Comparison of ENCODE assay signal across 6 cellular contexts in the genomic region with DNA sequence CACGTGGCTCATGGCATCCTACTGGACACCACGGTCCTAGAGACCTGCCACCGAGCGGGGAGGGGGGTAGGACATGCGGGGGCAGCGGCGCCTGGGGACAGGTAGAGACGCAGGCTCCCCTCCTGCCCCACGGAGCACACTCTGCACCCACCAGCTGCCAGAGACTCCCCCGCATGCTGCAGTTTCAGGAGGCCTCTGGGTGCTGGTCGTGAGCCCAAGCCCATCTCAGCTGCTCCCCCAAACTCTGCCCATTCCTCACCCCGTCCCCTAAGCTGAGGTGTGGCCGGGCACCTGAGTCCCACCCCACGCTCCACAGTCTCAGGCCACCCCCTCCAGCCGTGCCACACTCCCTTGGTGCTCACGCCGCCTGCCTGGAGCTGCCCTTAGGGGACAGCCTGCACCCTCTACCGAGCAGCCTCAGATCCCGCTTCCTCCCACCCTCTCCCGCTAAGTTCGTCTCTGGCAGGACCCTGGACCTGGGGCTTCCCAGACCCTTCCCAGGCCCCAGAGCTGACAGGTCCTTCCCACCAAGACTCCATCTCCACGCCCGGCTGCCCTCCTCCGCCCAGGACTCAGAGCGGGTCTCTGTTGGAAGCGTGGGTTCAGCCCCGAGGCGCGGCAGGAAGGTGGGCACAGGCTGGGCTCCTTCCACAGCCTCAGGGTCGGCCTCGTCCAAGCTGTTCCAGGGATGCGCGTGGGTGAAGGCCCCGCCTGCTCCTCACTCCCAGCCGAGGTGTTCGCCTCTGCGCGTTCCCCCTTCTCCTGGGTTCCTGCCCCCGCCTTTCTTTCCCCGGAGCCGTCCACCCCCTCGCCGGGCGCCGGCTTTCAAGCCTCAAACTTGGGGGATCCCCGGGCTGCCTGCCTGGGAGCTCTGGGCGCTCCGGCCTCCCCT. TPM values are rescaled to one million over a fixed set of nuclear protein-coding genes. Genes with fewer than 3 reads are reported as not detected.
A peak's percentile ranks its signal among the peaks of the same experiment; 100 is the strongest.
DNase-seq lines count a peak whose midpoint lies in the region; ATAC-seq, FAIRE-seq and TF ChIP-seq lines count a peak whose summit lies in the region.

No MANE protein-coding gene starts in this region.

- dilution Hi-C loops in keratinocyte (cut with MboI; ENCODE audit: extremely low pct_ligation_motif_present, low sequenced_read_pairs) = no loop called here

- ATAC-seq in HG03469 (IDR thresholded peaks at IDR 0.05; ENCODE audit: unreplicated experiment) = no peak

- H2AFZ ChIP-seq in keratinocyte (ENCODE audit: control insufficient read depth, low read length) = no peak overlapping the region

- H3K4me3 ChIP-seq in keratinocyte (ENCODE audit: control insufficient read depth in 2 of 3, extremely low read depth in 1 of 3, insufficient read depth in 2 of 3, low read depth in 1 of 3, low read length in 3 of 3) = peak overlapping the region; percentile 63 to 66 (median 64)
- peak overlapping the region; percentile 81 to 86 for H3K4me3 ChIP-seq in vagina

- no peak for FAIRE-seq in keratinocyte (lab: Jason Lieb, UNC)

- H3K9ac ChIP-seq in keratinocyte (ENCODE audit: control insufficient read depth, extremely low read depth, insufficient read depth, low read length) = peak overlapping the region; percentile 61

- no peak for TF ChIP-seq POLR2A in vagina (IDR thresholded peaks at IDR 0.05)

- DNase-seq in AG08396 (ENCODE audit: low spot score) (peak; percentile 51), keratinocyte (ENCODE audit: low read depth, low spot score) (no peak), vagina (ENCODE audit: extremely low spot score in 2 of 2) (no peak), A172 (ENCODE audit: low spot score) (no peak)

- H3K9me1 ChIP-seq in keratinocyte (ENCODE audit: control insufficient read depth, extremely low read depth, insufficient read depth, low read length) = no peaks in the 10 kb centered on the region

- H3K36me3 ChIP-seq in keratinocyte (ENCODE audit: control insufficient read depth in 2 of 2, extremely low read depth in 1 of 2, insufficient read depth in 2 of 2, low read length in 2 of 2) (no peaks in the 10 kb centered on the region), vagina (no peaks in the 10 kb centered on the region)

- H3K27me3 ChIP-seq in keratinocyte (ENCODE audit: control insufficient read depth, extremely low read depth, insufficient read depth, low read length) = peaks cover 6% of the 10 kb centered on the region
- H3K27me3 ChIP-seq in vagina = no peaks in the 10 kb centered on the region

- H4K20me1 ChIP-seq in keratinocyte (ENCODE audit: control insufficient read depth, extremely low read depth, insufficient read depth, low read length) = no peaks in the 10 kb centered on the region

- H3K4me2 ChIP-seq in keratinocyte (ENCODE audit: control insufficient read depth, extremely low read depth, insufficient read depth, low read depth, low read length) = peak overlapping the region; percentile 82

- H3K4me1 ChIP-seq in keratinocyte (ENCODE audit: control insufficient read depth, extremely low read depth, insufficient read depth, low read length) = peaks cover 11% of the 10 kb centered on the region
- H3K4me1 ChIP-seq in vagina = peaks cover 23% of the 10 kb centered on the region

- intact Hi-C loops in vagina (cut with DNase I) = no loop called here

- H3K9me3 ChIP-seq in keratinocyte (ENCODE audit: control insufficient read depth, low read depth, low read length) (peaks cover 3% of the 10 kb centered on the region), vagina (no peaks in the 10 kb centered on the region)

- peaks cover 2% of the 10 kb centered on the region for H3K79me2 ChIP-seq in keratinocyte (ENCODE audit: control insufficient read depth, insufficient read depth, low read length)

- H3K27ac ChIP-seq in VCaP = peak overlapping the region; percentile 81; the same call in 1 of the 2 replicates
- H3K27ac ChIP-seq in keratinocyte (ENCODE audit: control insufficient read depth, insufficient read depth, low read length) = no peak overlapping the region
- H3K27ac ChIP-seq in vagina = no peak overlapping the region

- TF ChIP-seq CTCF in VCaP (conservative IDR thresholded peaks at IDR 0.05) = no peak
- TF ChIP-seq CTCF in keratinocyte (optimal IDR thresholded peaks at IDR 0.05 in 1 of 3, IDR thresholded peaks at IDR 0.05 in 1 of 3, conservative IDR thresholded peaks at IDR 0.05 in 1 of 3; ENCODE audit: extremely low read depth in 1 of 3, insufficient read depth in 2 of 3, low read length in 3 of 3) = no peak
- TF ChIP-seq CTCF in vagina (IDR thresholded peaks at IDR 0.05) = no peak

RNA-seq across cellular contexts. Expression of a gene that starts 1.3 kb away (rescaled TPM):
- 10.6 to 15.1 TPM (median 11.4 TPM) in 3 replicates for polyA plus RNA-seq in keratinocyte
- polyA plus RNA-seq in keratinocyte (2011; ENCODE audit: low read depth) = 5.5 TPM
- polyA plus RNA-seq in keratinocyte (2011; cell fraction: cytosol; rRNA removed) = 8.4 and 13.4 TPM in 2 replicates
- polyA plus RNA-seq in keratinocyte (2011; cell fraction: nucleus; rRNA removed) = 13.5 and 15.4 TPM in 2 replicates
- polyA plus RNA-seq in keratinocyte (2012; ENCODE audit: low replicate concordance) = 11.0 and 15.2 TPM in 2 replicates
- 4.0 to 18.9 TPM (median 12.2 TPM) in 3 replicates for polyA minus RNA-seq in keratinocyte
- polyA minus RNA-seq in keratinocyte (2011; cell fraction: cytosol; rRNA and poly(A)+ RNA removed) = 12.9 TPM
- polyA minus RNA-seq in keratinocyte (2011; cell fraction: nucleus; rRNA and poly(A)+ RNA removed) = 5.4 and 5.6 TPM in 2 replicates
- 29.2 TPM for total RNA-seq in vagina
- total RNA-seq in A172 (2014; rRNA removed; shearing (Covaris generic)) = 9.9 and 15.0 TPM in 2 replicates

RNA-seq across cellular contexts. Expression of a gene that starts 19.3 kb away (rescaled TPM):
- polyA plus RNA-seq in keratinocyte = 24.7 to 26.2 TPM (median 25.7 TPM) in 3 replicates
- 15.1 TPM for polyA plus RNA-seq in keratinocyte (2011; ENCODE audit: low read depth)
- 22.7 and 26.4 TPM in 2 replicates for polyA plus RNA-seq in keratinocyte (2011; cell fraction: cytosol; rRNA removed)
- polyA plus RNA-seq in keratinocyte (2011; cell fraction: nucleus; rRNA removed) = 29.3 and 37.4 TPM in 2 replicates
- 23.4 and 34.5 TPM in 2 replicates for polyA plus RNA-seq in keratinocyte (2012; ENCODE audit: low replicate concordance)
- polyA minus RNA-seq in keratinocyte = 13.1 to 16.4 TPM (median 15.0 TPM) in 3 replicates
- 18.8 TPM for polyA minus RNA-seq in keratinocyte (2011; cell fraction: cytosol; rRNA and poly(A)+ RNA removed)
- polyA minus RNA-seq in keratinocyte (2011; cell fraction: nucleus; rRNA and poly(A)+ RNA removed) = 8.8 and 9.2 TPM in 2 replicates
- total RNA-seq in vagina = 10.6 TPM
- total RNA-seq in A172 (2014; rRNA removed; shearing (Covaris generic)) = 50.0 and 54.4 TPM in 2 replicates

RNA-seq across cellular contexts. Expression of a gene that starts 38.3 kb away (rescaled TPM):
- 0.10 to 0.35 TPM (median 0.32 TPM) in 3 replicates for polyA plus RNA-seq in keratinocyte
- 1.6 TPM for polyA plus RNA-seq in keratinocyte (2011; ENCODE audit: low read depth)
- polyA plus RNA-seq in keratinocyte (2011; cell fraction: cytosol; rRNA removed) = 0.13 and 0.34 TPM in 2 replicates
- 1.7 and 2.1 TPM in 2 replicates for polyA plus RNA-seq in keratinocyte (2011; cell fraction: nucleus; rRNA removed)
- polyA plus RNA-seq in keratinocyte (2012; ENCODE audit: low replicate concordance) = 1.4 and 2.4 TPM in 2 replicates
- 0.46 to 1.3 TPM in 2 of 3 replicates, not detected in the other for polyA minus RNA-seq in keratinocyte
- 4.2 TPM for polyA minus RNA-seq in keratinocyte (2011; cell fraction: cytosol; rRNA and poly(A)+ RNA removed)
- polyA minus RNA-seq in keratinocyte (2011; cell fraction: nucleus; rRNA and poly(A)+ RNA removed) = 0.42 and 1.4 TPM in 2 replicates
- total RNA-seq in vagina = 5.9 TPM
- 2.1 and 2.9 TPM in 2 replicates for total RNA-seq in A172 (2014; rRNA removed; shearing (Covaris generic))

RNA-seq across cellular contexts. Expression of a gene that starts 48.9 kb away (rescaled TPM):
- 77.2 to 92.4 TPM (median 89.2 TPM) in 3 replicates for polyA plus RNA-seq in keratinocyte
- 105 TPM for polyA plus RNA-seq in keratinocyte (2011; ENCODE audit: low read depth)
- polyA plus RNA-seq in keratinocyte (2011; cell fraction: cytosol; rRNA removed) = 78.5 and 113 TPM in 2 replicates
- polyA plus RNA-seq in keratinocyte (2011; cell fraction: nucleus; rRNA removed) = 84.1 and 91.4 TPM in 2 replicates
- 56.9 and 66.5 TPM in 2 replicates for polyA plus RNA-seq in keratinocyte (2012; ENCODE audit: low replicate concordance)
- 66.9 to 72.3 TPM (median 72.1 TPM) in 3 replicates for polyA minus RNA-seq in keratinocyte
- polyA minus RNA-seq in keratinocyte (2011; cell fraction: cytosol; rRNA and poly(A)+ RNA removed) = 67.3 TPM
- 29.9 and 42.0 TPM in 2 replicates for polyA minus RNA-seq in keratinocyte (2011; cell fraction: nucleus; rRNA and poly(A)+ RNA removed)
- 86.4 TPM for total RNA-seq in vagina
- total RNA-seq in A172 (2014; rRNA removed; shearing (Covaris generic)) = 90.3 and 96.0 TPM in 2 replicates

RNA-seq across cellular contexts. Expression of a gene that starts 54.7 kb away (rescaled TPM):
- polyA plus RNA-seq in keratinocyte = 30.1 to 51.5 TPM (median 36.2 TPM) in 3 replicates
- polyA plus RNA-seq in keratinocyte (2011; ENCODE audit: low read depth) = 46.9 TPM
- 27.0 and 48.2 TPM in 2 replicates for polyA plus RNA-seq in keratinocyte (2011; cell fraction: cytosol; rRNA removed)
- polyA plus RNA-seq in keratinocyte (2011; cell fraction: nucleus; rRNA removed) = 77.9 and 106 TPM in 2 replicates
- 49.2 and 75.3 TPM in 2 replicates for polyA plus RNA-seq in keratinocyte (2012; ENCODE audit: low replicate concordance)
- polyA minus RNA-seq in keratinocyte = 63.0 to 138 TPM (median 81.3 TPM) in 3 replicates
- polyA minus RNA-seq in keratinocyte (2011; cell fraction: cytosol; rRNA and poly(A)+ RNA removed) = 59.3 TPM
- 47.8 and 67.7 TPM in 2 replicates for polyA minus RNA-seq in keratinocyte (2011; cell fraction: nucleus; rRNA and poly(A)+ RNA removed)
- 79.3 TPM for total RNA-seq in vagina
- 29.8 and 38.7 TPM in 2 replicates for total RNA-seq in A172 (2014; rRNA removed; shearing (Covaris generic))
